In the genomic region with DNA sequence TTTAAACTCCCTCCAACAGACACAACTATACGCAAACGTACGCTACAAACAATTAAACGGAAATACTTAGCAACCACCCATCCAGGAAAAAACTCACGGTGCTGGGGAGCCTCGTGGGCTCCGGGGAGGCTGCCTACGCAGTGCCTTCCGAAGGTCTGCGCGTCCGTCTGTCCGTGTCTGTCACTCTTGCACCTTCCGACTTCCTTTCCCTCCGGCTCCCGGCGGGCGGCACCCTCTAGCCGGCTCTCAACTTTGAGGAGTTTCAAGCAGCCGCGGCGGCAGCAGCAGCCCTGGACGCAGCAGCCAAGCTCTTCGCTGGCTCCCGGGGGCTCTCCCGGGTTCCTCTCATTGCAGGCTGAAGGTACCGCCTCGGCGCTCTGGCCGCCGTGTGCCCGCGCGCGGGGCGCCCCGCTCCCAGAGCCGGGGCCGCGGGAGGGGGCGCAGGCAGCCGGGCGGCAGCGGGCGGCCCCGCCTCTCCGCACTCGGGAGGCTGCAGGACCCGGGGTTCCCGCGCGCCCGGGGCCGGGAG, we compare ENCODE assay signal across 8 cellular contexts. TPM values are rescaled to one million over a fixed set of nuclear protein-coding genes. Genes with fewer than 3 reads are reported as not detected.
DNase-seq lines count a peak whose midpoint lies in the region; ATAC-seq lines count a peak whose summit lies in the region.

A gene with protein sequence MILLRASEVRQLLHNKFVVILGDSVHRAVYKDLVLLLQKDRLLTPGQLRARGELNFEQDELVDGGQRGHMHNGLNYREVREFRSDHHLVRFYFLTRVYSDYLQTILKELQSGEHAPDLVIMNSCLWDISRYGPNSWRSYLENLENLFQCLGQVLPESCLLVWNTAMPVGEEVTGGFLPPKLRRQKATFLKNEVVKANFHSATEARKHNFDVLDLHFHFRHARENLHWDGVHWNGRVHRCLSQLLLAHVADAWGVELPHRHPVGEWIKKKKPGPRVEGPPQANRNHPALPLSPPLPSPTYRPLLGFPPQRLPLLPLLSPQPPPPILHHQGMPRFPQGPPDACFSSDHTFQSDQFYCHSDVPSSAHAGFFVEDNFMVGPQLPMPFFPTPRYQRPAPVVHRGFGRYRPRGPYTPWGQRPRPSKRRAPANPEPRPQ (plus strand): TSS at position 257 of the 529 bp plus-strand sequence. CDS start 155,443 bp downstream, outside the sequence.

- H3K27me3 Mint-ChIP-seq in IgD-negative memory B cell = no peaks in the 10 kb centered on the region

- no peaks in the 10 kb centered on the region for H3K9me3 ChIP-seq in right cardiac atrium (ENCODE audit: control insufficient read depth, low read length)

- no peaks in the 10 kb centered on the region for H3K9me3 Mint-ChIP-seq in IgD-negative memory B cell

- H3K4me3 ChIP-seq in right cardiac atrium (ENCODE audit: low read length) = peak within 1 kb of the TSS; percentile 90

- peaks cover 55 to 58% (median 55%) of the 10 kb centered on the region in 3 donors for H3K4me1 Mint-ChIP-seq in IgD-negative memory B cell

- ATAC-seq in GM19463 (IDR thresholded peaks at IDR 0.05; ENCODE audit: unreplicated experiment) (peak; percentile 77), right cardiac atrium (peak; percentile 73 to 83)

- no peaks in the 10 kb centered on the region for H3K36me3 Mint-ChIP-seq in IgD-negative memory B cell

- WGBS in right cardiac atrium = under 1% methylated on average over 54 of the region's 54 CpGs

- H3K27ac Mint-ChIP-seq in IgD-negative memory B cell = peak within 1 kb of the TSS; percentile 59 to 97 (median 94)

- H3K27me3 ChIP-seq in right cardiac atrium (ENCODE audit: control insufficient read depth, insufficient read depth) = no peaks in the 10 kb centered on the region

- peaks cover 11% of the 10 kb centered on the region for H3K4me1 ChIP-seq in right cardiac atrium (ENCODE audit: control insufficient read depth, insufficient read depth, low read length)

- intact Hi-C loops in right cardiac atrium (cut with DNase I) = no loop called here

- DNase-seq in CD1c-positive myeloid dendritic cell (ENCODE audit: extremely low spot score) (peak; percentile 55), SW480 (ENCODE audit: low spot score) (peak; percentile 71), right cardiac atrium (peak; percentile 85 to 92 (median 92)), retina (peak; percentile 78), DMS114 treated with DMSO at 0.1 percent for 48 hours (lab: John Stamatoyannopoulos, UW; ENCODE audit: unreplicated experiment) (no peak)
- peak; percentile 22 for DNase-seq in activated naive CD8-positive, alpha-beta T cell treated with anti-CD3 and anti-CD28 coated beads, Interleukin-2, amount 50 U/mL, for 16 hours (ENCODE audit: low read depth, low spot score)

- H3K4me3 Mint-ChIP-seq in IgD-negative memory B cell = peak within 1 kb of the TSS; percentile 96 to 98 (median 98)

- peak within 1 kb of the TSS; percentile 61 for H3K27ac ChIP-seq in right cardiac atrium (ENCODE audit: low read length)

RNA-seq across cellular contexts. Expression of the gene that starts here (rescaled TPM):
- polyA plus RNA-seq in IgD-negative memory B cell (34.0 TPM), right cardiac atrium (1.3 TPM)
- 1 to 10 TPM; 1.3 to 2.3 (median 1.7) TPM for total RNA-seq in right cardiac atrium

Comparison
In these comparisons a context has a peak if more than half of its experiments do, and no peak if none do; other contexts are left out.
1. RNA of the gene that starts here (polyA plus RNA-seq): 34.0 TPM in IgD-negative memory B cell (single experiment); 1.3 TPM in right cardiac atrium (single experiment); every median in the first group is over 10 times any median in the second.